Comparison of ENCODE assay signal across 8 cellular contexts in genomic region chr2:203014456-203015199, GRCh38. TPM values are rescaled to one million over a fixed set of nuclear protein-coding genes. Genes with fewer than 3 reads are reported as not detected.
DNase-seq lines count a peak whose midpoint lies in the region; ATAC-seq and TF ChIP-seq lines count a peak whose summit lies in the region.

NBEAL1 (plus strand) TSS chr2:203014875; CDS start chr2:203016385, 1,510 bp downstream.

- peak within 1 kb of the TSS; percentile 94 to 98 for H3K27ac ChIP-seq in testis

- TF ChIP-seq POLR2A in testis (IDR thresholded peaks at IDR 0.05) = peak; percentile 81

- H3K4me3 Mint-ChIP-seq in activated naive CD8-positive, alpha-beta T cell = peak within 1 kb of the TSS; percentile 91

- no peaks in the 10 kb centered on the region for H3K36me3 ChIP-seq in testis (ENCODE audit: low read depth, missing control alignments)

- no peaks in the 10 kb centered on the region for H3K9me3 ChIP-seq in testis

- no peak for TF ChIP-seq CTCF in omental fat pad (IDR thresholded peaks at IDR 0.05)
- peak in 1 of 3 experiments; percentile 10 for TF ChIP-seq CTCF in testis (IDR thresholded peaks at IDR 0.05)

- intact Hi-C loops in testis (cut with DNase I; ENCODE audit: low total_unique reads) = no loop called here

- H3K27ac Mint-ChIP-seq in activated naive CD8-positive, alpha-beta T cell = peak within 1 kb of the TSS; percentile 91

- ATAC-seq in HG02610 (IDR thresholded peaks at IDR 0.05; ENCODE audit: unreplicated experiment) (peak; percentile 96), omental fat pad (ENCODE audit: low FRiP score) (peak; percentile 100)

- peak; percentile 92 for DNase-seq in NCI-H1092 treated with DMSO at 0.1 percent for 48 hours (lab: John Stamatoyannopoulos, UW)
- peak; percentile 90 for DNase-seq in SKM-1 (lab: John Stamatoyannopoulos, UW; ENCODE audit: unreplicated experiment)
- peak; percentile 99 for DNase-seq in glomerular visceral epithelial cell (ENCODE audit: extremely low spot score)
- DNase-seq in omental fat pad (ENCODE audit: low spot score) = peak; percentile 94
- DNase-seq in testis = peak; percentile 98

- WGBS in testis, 2 donors = 0% methylated on average over 45 to 58 of the region's 59 CpGs

- no peaks in the 10 kb centered on the region for H3K36me3 Mint-ChIP-seq in activated naive CD8-positive, alpha-beta T cell

- H3K9me3 Mint-ChIP-seq in activated naive CD8-positive, alpha-beta T cell (ENCODE audit: low read depth) = no peaks in the 10 kb centered on the region

- H3K4me1 ChIP-seq in testis = peaks cover 14% of the 10 kb centered on the region

- H3K4me3 ChIP-seq in GM08714 (ENCODE audit: low read length) (peak within 1 kb of the TSS; percentile 89), testis (peak within 1 kb of the TSS; percentile 85 to 91)

- no peaks in the 10 kb centered on the region for H3K27me3 ChIP-seq in testis

- no peaks in the 10 kb centered on the region for H3K27me3 Mint-ChIP-seq in activated naive CD8-positive, alpha-beta T cell

- H3K4me1 Mint-ChIP-seq in activated naive CD8-positive, alpha-beta T cell (ENCODE audit: low read depth) = peaks cover 37% of the 10 kb centered on the region

RNA-seq across cellular contexts. Expression of gene NBEAL1, which starts in this region (rescaled TPM):
- total RNA-seq in omental fat pad (10 to 100 TPM; 25.6 to 67.5 (median 55.0) TPM), testis (10 to 100 TPM; 37.0 to 43.0 TPM)
- polyA plus RNA-seq in testis (ENCODE audit: insufficient read depth, low read depth, low replicate concordance) = 7.6 TPM

Comparison
In these comparisons a context has a peak if more than half of its experiments do, and no peak if none do; other contexts are left out.
1. Peak in every context shown above with its lines: DNase-seq, ATAC-seq, H3K4me3 ChIP-seq and H3K27ac ChIP-seq.